Comparison of ENCODE assay signal across 8 cellular contexts in genomic region chr20:34268851-34269668, GRCh38. TPM values are rescaled to one million over a fixed set of nuclear protein-coding genes. Genes with fewer than 3 reads are reported as not detected.
DNase-seq lines count a peak whose midpoint lies in the region; ATAC-seq and TF ChIP-seq lines count a peak whose summit lies in the region.

No MANE protein-coding gene starts in this region.

- no TSS peak for BruUV-seq in A673 (replicated peaks; lab: Mats Ljungman, UMichigan)

- no peak overlapping the region for H4K8ac ChIP-seq in mesendoderm (ENCODE audit: low read depth, low read length)

- 0 out of 2 replicates have a peak, but pooled peaks have one; percentile 14 for TF ChIP-seq CTCF in A673 (conservative IDR thresholded peaks at IDR 0.05; ENCODE audit: low read depth, low read length)
- no peak for TF ChIP-seq CTCF in tibial artery (IDR thresholded peaks at IDR 0.05)
- TF ChIP-seq CTCF in SK-N-SH (IDR thresholded peaks at IDR 0.05), result no peak

- no peak overlapping the region for H2BK5ac ChIP-seq in mesendoderm (ENCODE audit: low read length)

- no peaks in the 10 kb centered on the region for H3K79me1 ChIP-seq in mesendoderm (ENCODE audit: low read length)

- POLR2A ChIA-PET in A673 (lab: Charles Lee; ENCODE audit: low non-redundant PET) (no interaction called here), SK-N-SH (lab: Yijun Ruan, JAX) (no interaction called here)

- TF ChIP-seq EP300 in SK-N-SH (IDR thresholded peaks at IDR 0.05; ENCODE audit: borderline replicate concordance in 1 of 2, low read depth in 1 of 2, low read length in 1 of 2), result no peak

- peak; percentile 49 for DNase-seq in A673 (ENCODE audit: low spot score)
- no peak for DNase-seq in T-helper 2 cell treated with Interferon-gamma antibody and Interleukin-4, amounts not matched to agents 5 μg/mL and 100 μg/mL, for 36 hours (ENCODE audit: low spot score)
- no peak for DNase-seq in effector memory CD4-positive, alpha-beta T cell
- peak; percentile 75 for DNase-seq in mesendoderm
- DNase-seq in tibial artery, result no peak
- no peak for DNase-seq in SK-N-SH
- DNase-seq in GM19240 (ENCODE audit: insufficient read length, low spot score), result no peak

- peak overlapping the region; percentile 24 for H3K18ac ChIP-seq in mesendoderm (ENCODE audit: low read length)

- H3K9me2 ChIP-seq in SK-N-SH, result no peaks in the 10 kb centered on the region

- peaks cover 2% of the 10 kb centered on the region for H3K36me3 ChIP-seq in A673 (ENCODE audit: insufficient read depth, low read length, poor library complexity, severe bottlenecking)
- no peaks in the 10 kb centered on the region for H3K36me3 ChIP-seq in effector memory CD4-positive, alpha-beta T cell (ENCODE audit: control insufficient read depth, insufficient read depth, low read length)
- no peaks in the 10 kb centered on the region for H3K36me3 ChIP-seq in mesendoderm (ENCODE audit: control insufficient read depth, insufficient read depth, low read length)
- H3K36me3 ChIP-seq in tibial artery, result peaks cover 0 to 3% (median 0%) of the 10 kb centered on the region in 3 donors
- peaks cover 6 to 9% of the 10 kb centered on the region in 2 experiments for H3K36me3 ChIP-seq in SK-N-SH (replicated peaks in 1 of 2; ENCODE audit: control insufficient read depth in 1 of 2, insufficient read depth in 2 of 2, low read length in 1 of 2)

- H3F3A ChIP-seq in SK-N-SH (replicated peaks; ENCODE audit: insufficient read depth), result peaks cover 5% of the 10 kb centered on the region

- H3K4me2 ChIP-seq in mesendoderm (ENCODE audit: low read length) (peak overlapping the region; percentile 56), SK-N-SH (no peak overlapping the region)

- H3K4me3 Mint-ChIP-seq in T-helper 2 cell treated with Interferon-gamma antibody and Interleukin-4, amounts not matched to agents 5 μg/mL and 100 μg/mL, for 36 hours, result peak overlapping the region; percentile 40

- no peak overlapping the region for H3K27ac Mint-ChIP-seq in T-helper 2 cell treated with Interferon-gamma antibody and Interleukin-4, amounts not matched to agents 5 μg/mL and 100 μg/mL, for 36 hours

- no peaks in the 10 kb centered on the region for H3K9me3 Mint-ChIP-seq in T-helper 2 cell treated with Interferon-gamma antibody and Interleukin-4, amounts not matched to agents 5 μg/mL and 100 μg/mL, for 36 hours

- H3K23ac ChIP-seq in mesendoderm (ENCODE audit: low read length), result no peak overlapping the region

- no peaks in the 10 kb centered on the region for H3K4me1 ChIP-seq in A673 (ENCODE audit: insufficient read depth, low read length, poor library complexity, severe bottlenecking)
- no peaks in the 10 kb centered on the region for H3K4me1 ChIP-seq in effector memory CD4-positive, alpha-beta T cell (ENCODE audit: control insufficient read depth, insufficient read depth, low read length, poor library complexity, severe bottlenecking)
- H3K4me1 ChIP-seq in mesendoderm (ENCODE audit: control insufficient read depth, low read depth, low read length), result no peaks in the 10 kb centered on the region
- peaks cover 0 to 14% (median 10%) of the 10 kb centered on the region in 4 donors for H3K4me1 ChIP-seq in tibial artery
- H3K4me1 ChIP-seq in SK-N-SH (ENCODE audit: control insufficient read depth in 1 of 2, insufficient read depth in 2 of 2, low read depth in 1 of 2, low read length in 1 of 2), result no peaks in the 10 kb centered on the region

- peaks cover 9% of the 10 kb centered on the region for H3K36me3 Mint-ChIP-seq in T-helper 2 cell treated with Interferon-gamma antibody and Interleukin-4, amounts not matched to agents 5 μg/mL and 100 μg/mL, for 36 hours (ENCODE audit: low read depth)

- no peak for ATAC-seq in HG02571 (IDR thresholded peaks at IDR 0.05; ENCODE audit: unreplicated experiment)

- H3K9ac ChIP-seq in mesendoderm (ENCODE audit: low read length) (peak overlapping the region; percentile 56), SK-N-SH (no peak overlapping the region)

- H2BK120ac ChIP-seq in mesendoderm (ENCODE audit: low read depth, low read length), result no peak overlapping the region

- no peaks in the 10 kb centered on the region for H3K4me1 Mint-ChIP-seq in T-helper 2 cell treated with Interferon-gamma antibody and Interleukin-4, amounts not matched to agents 5 μg/mL and 100 μg/mL, for 36 hours (ENCODE audit: low read depth)

- H2AFZ ChIP-seq in SK-N-SH (ENCODE audit: low read depth), result no peak overlapping the region

- intact Hi-C loops in A673 (cut with micrococcal nuclease; ENCODE audit: unreplicated experiment) (no loop called here), tibial artery (cut with DNase I; ENCODE audit: low total_unique reads) (no loop called here)

- H3K27me3 ChIP-seq in A673 (replicated peaks; ENCODE audit: insufficient read depth, low read depth, low read length, poor library complexity), result no peaks in the 10 kb centered on the region
- no peaks in the 10 kb centered on the region for H3K27me3 ChIP-seq in effector memory CD4-positive, alpha-beta T cell (replicated peaks; ENCODE audit: control insufficient read depth, insufficient read depth, low read length, poor library complexity, severe bottlenecking)
- H3K27me3 ChIP-seq in mesendoderm (ENCODE audit: insufficient read depth, low read length, poor library complexity), result no peaks in the 10 kb centered on the region
- no peaks in the 10 kb centered on the region for H3K27me3 ChIP-seq in tibial artery
- no peaks in the 10 kb centered on the region for H3K27me3 ChIP-seq in SK-N-SH (ENCODE audit: insufficient read depth)

- no peak for TF ChIP-seq RAD21 in SK-N-SH (IDR thresholded peaks at IDR 0.05; ENCODE audit: low read length)

- H4K20me1 ChIP-seq in SK-N-SH (ENCODE audit: insufficient read depth), result no peaks in the 10 kb centered on the region

- H2AK5ac ChIP-seq in mesendoderm (ENCODE audit: low read length), result no peak overlapping the region

- CTCF ChIA-PET in A673 (lab: Charles Lee), result no interaction called here
- CTCF ChIA-PET in SK-N-SH (lab: Yijun Ruan, JAX), result no interaction called here

- no peak overlapping the region for H4K5ac ChIP-seq in mesendoderm (ENCODE audit: low read length)

- H3K56ac ChIP-seq in mesendoderm (ENCODE audit: low read length), result peak overlapping the region; percentile 49

- H2BK15ac ChIP-seq in mesendoderm (replicated peaks; ENCODE audit: low read depth), result no peak overlapping the region

- no peaks in the 10 kb centered on the region for H3K79me2 ChIP-seq in mesendoderm (ENCODE audit: control insufficient read depth, insufficient read depth, low read length)
- H3K79me2 ChIP-seq in SK-N-SH (ENCODE audit: insufficient read depth), result no peaks in the 10 kb centered on the region

- no peak overlapping the region for H3K27ac ChIP-seq in A673 (ENCODE audit: low read depth, low read length, poor library complexity, severe bottlenecking)
- H3K27ac ChIP-seq in effector memory CD4-positive, alpha-beta T cell (ENCODE audit: insufficient read depth, low read length, poor library complexity, severe bottlenecking), result no peak overlapping the region
- no peak overlapping the region for H3K27ac ChIP-seq in mesendoderm (ENCODE audit: low read depth, low read length)
- H3K27ac ChIP-seq in tibial artery, result no peak overlapping the region
- H3K27ac ChIP-seq in SK-N-SH (ENCODE audit: low read depth in 2 of 2, low read length in 1 of 2), result no peak overlapping the region

- H3K9me3 ChIP-seq in A673 (ENCODE audit: low read depth, low read length, poor library complexity, severe bottlenecking) (no peaks in the 10 kb centered on the region), tibial artery (no peaks in the 10 kb centered on the region), SK-N-SH (no peaks in the 10 kb centered on the region)
- H3K9me3 ChIP-seq in effector memory CD4-positive, alpha-beta T cell (ENCODE audit: control insufficient read depth, low read length), result no peaks in the 10 kb centered on the region

- H3K4me3 ChIP-seq in A673 (ENCODE audit: low read depth, low read length, poor library complexity, severe bottlenecking) (peak overlapping the region; percentile 28), mesendoderm (ENCODE audit: low read length) (no peak overlapping the region), tibial artery (peak overlapping the region; percentile 30 to 49), SK-N-SH (ENCODE audit: low read depth in 2 of 2, low read length in 1 of 2) (no peak overlapping the region)
- H3K4me3 ChIP-seq in effector memory CD4-positive, alpha-beta T cell (ENCODE audit: insufficient read depth, low read depth, low read length, poor library complexity, severe bottlenecking), result peak overlapping the region; percentile 49

- no CpG with 5 or more reads among the region's 59 CpGs for whole genome bisulfite sequencing in mesendoderm (ENCODE audit: extremely low coverage, insufficient coverage, low lambda C conversion rate)
- WGBS in SK-N-SH (ENCODE audit: low lambda C conversion rate), result 95% methylated on average over 51 of the region's 59 CpGs

- H3K4ac ChIP-seq in mesendoderm (ENCODE audit: low read depth, low read length), result peak overlapping the region; percentile 37

- H3K27me3 Mint-ChIP-seq in T-helper 2 cell treated with Interferon-gamma antibody and Interleukin-4, amounts not matched to agents 5 μg/mL and 100 μg/mL, for 36 hours (ENCODE audit: low read depth), result no peaks in the 10 kb centered on the region

TF ChIP-seq in SK-N-SH, 30 proteins besides CTCF, POLR2A, EP300 and RAD21:
- no peak for TF ChIP-seq USF2 (IDR thresholded peaks at IDR 0.05; ENCODE audit: borderline replicate concordance, low read depth, low read length)
- no peak for TF ChIP-seq FOXJ3 (CRISPR knock-in tag; IDR thresholded peaks at IDR 0.05)
- TF ChIP-seq EZH2phosphoT487 (IDR thresholded peaks at IDR 0.05; ENCODE audit: borderline replicate concordance, low read depth), result no peak
- no peak for TF ChIP-seq TAF1 (IDR thresholded peaks at IDR 0.05; ENCODE audit: borderline replicate concordance, low read depth, low read length)
- TF ChIP-seq RFX5 (IDR thresholded peaks at IDR 0.05; ENCODE audit: low read length), result no peak
- no peak for TF ChIP-seq FOXM1 (IDR thresholded peaks at IDR 0.05; ENCODE audit: low read depth)
TF ChIP-seq in SK-N-SH: peak in this region for 0.

RNA-seq across cellular contexts. Expression of gene ASIP, which starts 27.8 kb away (rescaled TPM):
- 0.74 TPM in 1 of 2 replicates, not detected in the other for total RNA-seq in A673 (2021)
- not detected for polyA plus RNA-seq in mesendoderm (2013, experiment 1 of 2)
- polyA plus RNA-seq in mesendoderm (2013, experiment 2 of 2), result not detected
- 0.15 TPM in 1 of 2 replicates, not detected in the other for polyA plus RNA-seq in SK-N-SH (2012; rRNA removed)
- not detected in 2 replicates for polyA plus RNA-seq in SK-N-SH (2012; cell fraction: cytosol; rRNA removed)
- polyA plus RNA-seq in SK-N-SH (2012; cell fraction: nucleus; rRNA removed), result not detected in 2 replicates

RNA-seq across cellular contexts. Expression of gene AHCY, which starts 34.1 kb away (rescaled TPM):
- 284 and 292 TPM in 2 replicates for total RNA-seq in A673 (2021)
- polyA plus RNA-seq in mesendoderm (2013, experiment 1 of 2), result 233 TPM
- 236 TPM for polyA plus RNA-seq in mesendoderm (2013, experiment 2 of 2)
- polyA plus RNA-seq in SK-N-SH (2012; rRNA removed), result 196 and 215 TPM in 2 replicates
- 105 and 162 TPM in 2 replicates for polyA plus RNA-seq in SK-N-SH (2012; cell fraction: cytosol; rRNA removed)
- polyA plus RNA-seq in SK-N-SH (2012; cell fraction: nucleus; rRNA removed), result 132 and 204 TPM in 2 replicates

Comparison
In these comparisons a context has a peak if more than half of its experiments do, and no peak if none do; other contexts are left out.
1. DNase-seq: peak in A673 (single experiment) and mesendoderm (single experiment); none in T-helper 2 cell treated with Interferon-gamma antibody and Interleukin-4, amounts not matched to agents 5 μg/mL and 100 μg/mL, for 36 hours (single experiment), effector memory CD4-positive, alpha-beta T cell (0 of 3), tibial artery (0 of 2), SK-N-SH (single experiment) and GM19240 (single experiment).
2. H3K4me3 ChIP-seq: peak in A673 (single experiment), effector memory CD4-positive, alpha-beta T cell (single experiment) and tibial artery (2 of 2); none in mesendoderm (single experiment) and SK-N-SH (0 of 2).